ENCODE assay signal across 8 cellular contexts in genomic region chr21:15729346-15729673, GRCh38. TPM values are rescaled to one million over a fixed set of nuclear protein-coding genes. Genes with fewer than 3 reads are reported as not detected.
A peak's percentile ranks its signal among the peaks of the same experiment; 100 is the strongest.
DNase-seq lines count a peak whose midpoint lies in the region; ATAC-seq and TF ChIP-seq lines count a peak whose summit lies in the region.

No MANE protein-coding gene starts in this region.

- no peaks in the 10 kb centered on the region for H3K36me3 ChIP-seq in ascending aorta
- H3K36me3 ChIP-seq in left lung = no peaks in the 10 kb centered on the region
- no peaks in the 10 kb centered on the region for H3K36me3 ChIP-seq in testis (ENCODE audit: low read depth, missing control alignments)

- peak overlapping the region; percentile 89 to 100 for H3K4me3 ChIP-seq in ascending aorta
- H3K4me3 ChIP-seq in left lung = peak overlapping the region; percentile 32 to 86
- H3K4me3 ChIP-seq in testis = peak overlapping the region; percentile 82 to 83

- no peaks in the 10 kb centered on the region for H3K36me3 Mint-ChIP-seq in activated CD4-positive, alpha-beta T cell treated with anti-CD3 and anti-CD28 coated beads for 36 hours (ENCODE audit: low read depth)

- H3K27me3 ChIP-seq in ascending aorta = no peaks in the 10 kb centered on the region
- no peaks in the 10 kb centered on the region for H3K27me3 ChIP-seq in left lung
- H3K27me3 ChIP-seq in testis = no peaks in the 10 kb centered on the region

- ATAC-seq in activated CD4-positive, alpha-beta T cell treated with anti-CD3 and anti-CD28 coated beads for 36 hours = no peak
- no peak for ATAC-seq in left lung
- no peak for ATAC-seq in HG02840 (IDR thresholded peaks at IDR 0.05; ENCODE audit: low FRiP score, unreplicated experiment)

- CTCF ChIA-PET in activated CD4-positive, alpha-beta T cell treated with anti-CD3 and anti-CD28 coated beads for 36 hours (lab: Charles Lee) = no interaction called here

- POLR2A ChIA-PET in activated CD4-positive, alpha-beta T cell treated with anti-CD3 and anti-CD28 coated beads for 36 hours (lab: Charles Lee) = no interaction called here

- DNase-seq in activated CD4-positive, alpha-beta T cell treated with anti-CD3 and anti-CD28 coated beads for 36 hours = no peak
- no peak for DNase-seq in activated CD4-positive, alpha-beta T cell treated with anti-CD3 and anti-CD28 coated beads, Interleukin-2, amount 50 U/mL, for 48 hours
- DNase-seq in ascending aorta (ENCODE audit: low spot score in 2 of 2) (no peak), left lung (no peak), testis (no peak), T1000 (lab: John Stamatoyannopoulos, UW) (no peak)
- DNase-seq in activated CD4-positive, CD25-positive, alpha-beta regulatory T cell (lab: John Stamatoyannopoulos, UW) = no peak

- peaks cover 4% of the 10 kb centered on the region for H3K27me3 Mint-ChIP-seq in activated CD4-positive, alpha-beta T cell treated with anti-CD3 and anti-CD28 coated beads for 36 hours

- TF ChIP-seq POLR2A in testis (IDR thresholded peaks at IDR 0.05) = no peak

- H3K4me1 ChIP-seq in ascending aorta (peaks cover 0 to 8% of the 10 kb centered on the region in 2 donors), left lung (peaks cover 0 to 39% of the 10 kb centered on the region in 2 donors), testis (peaks cover 3% of the 10 kb centered on the region)

- H3K9me3 Mint-ChIP-seq in activated CD4-positive, alpha-beta T cell treated with anti-CD3 and anti-CD28 coated beads for 36 hours (ENCODE audit: low read depth) = no peaks in the 10 kb centered on the region

- TF ChIP-seq CTCF in ascending aorta (IDR thresholded peaks at IDR 0.05) (no peak), left lung (IDR thresholded peaks at IDR 0.05) (no peak), testis (IDR thresholded peaks at IDR 0.05) (no peak)

- H3K27ac ChIP-seq in ascending aorta (peak overlapping the region; percentile 92 to 95), left lung (peak overlapping the region; percentile 92 to 97), testis (peak overlapping the region; percentile 78 to 94)

- H3K4me1 Mint-ChIP-seq in activated CD4-positive, alpha-beta T cell treated with anti-CD3 and anti-CD28 coated beads for 36 hours = peaks cover 22% of the 10 kb centered on the region

- H3K9me3 ChIP-seq in ascending aorta (no peaks in the 10 kb centered on the region), left lung (no peaks in the 10 kb centered on the region), testis (no peaks in the 10 kb centered on the region)

- no peak overlapping the region for H3K27ac Mint-ChIP-seq in activated CD4-positive, alpha-beta T cell treated with anti-CD3 and anti-CD28 coated beads for 36 hours

- H3K4me3 Mint-ChIP-seq in activated CD4-positive, alpha-beta T cell treated with anti-CD3 and anti-CD28 coated beads for 36 hours = peak overlapping the region; percentile 64

- intact Hi-C loops in activated CD4-positive, alpha-beta T cell treated with anti-CD3 and anti-CD28 coated beads for 36 hours (cut with DNase I, micrococcal nuclease) = loop anchor here in 1 of 2 experiments (2.0 kb wide), 1 partner anchor 1513 kb away; the partner anchor contains the start of gene RBM11
- intact Hi-C loops in ascending aorta (cut with DNase I) (loop anchor here (2.0 to 5.0 kb wide), 4 partner anchors 98 to 1883 kb away; partner anchors contain the start of genes BTG3, HSPA13 and NRIP1), left lung (cut with DNase I) (loop anchor here in 1 of 2 donors (5.0 kb wide), 1 partner anchor 98 kb away; no protein-coding TSS in a partner anchor), testis (cut with DNase I; ENCODE audit: low total_unique reads) (no loop called here)

- 1 to 2% methylated on average over 11 of the region's 11 CpGs for WGBS in testis, 2 donors

RNA-seq across cellular contexts. Expression of gene USP25, which starts 0.5 kb away (rescaled TPM):
- 10 to 100 TPM; 31.8 to 35.8 TPM for total RNA-seq in activated CD4-positive, alpha-beta T cell treated with anti-CD3 and anti-CD28 coated beads for 36 hours
- total RNA-seq in ascending aorta (29.2 TPM), left lung (10 to 100 TPM; 47.5 to 51.9 TPM), testis (100 to 1,000 TPM in 1 of 2 donors, 10 to 100 TPM in 1; 69.2 to 123 TPM)
- 69.9 TPM for polyA plus RNA-seq in testis (ENCODE audit: insufficient read depth, low read depth, low replicate concordance)
